Comparison of ENCODE assay signal across 11 cellular contexts in the genomic region with DNA sequence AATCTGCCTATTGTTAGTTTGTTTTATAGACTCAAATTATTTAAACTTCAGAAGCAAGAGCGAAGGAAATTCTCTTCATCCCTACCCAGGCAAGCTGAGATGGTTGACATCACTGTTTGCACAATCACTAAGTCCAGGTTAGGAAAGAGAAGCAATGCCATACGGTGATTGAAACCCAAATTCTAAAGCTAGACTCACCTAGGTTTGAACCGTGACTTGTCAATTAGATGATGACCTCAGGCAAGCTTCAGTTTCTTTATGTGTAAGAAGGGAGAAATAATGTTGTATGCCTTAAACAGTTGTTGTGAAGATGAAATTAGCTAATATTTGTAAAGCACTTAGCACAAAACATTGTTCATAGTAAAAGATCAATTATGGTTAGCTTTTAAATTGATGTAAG.
DNase-seq lines count a peak whose midpoint lies in the region; ATAC-seq and TF ChIP-seq lines count a peak whose summit lies in the region.
"Had no signal": no experiment of that assay in that cellular context is flagged by ENCODE, and none has a peak within 500 bp of the region (broad histone marks: within the 10 kb centered on the region; RNA-seq: fewer than 3 reads in every experiment).

No MANE protein-coding gene starts in this region.

- H3K4me2 ChIP-seq in GM23338 = peak overlapping the region; percentile 13; the same call in 1 of the 2 replicates
- H3K4me2 ChIP-seq in smooth muscle cell = peak overlapping the region; percentile 56

- peaks cover 14% of the 10 kb centered on the region for H3K9me3 Mint-ChIP-seq in activated naive CD4-positive, alpha-beta T cell treated with anti-CD3 and anti-CD28 coated beads, Interleukin-2, amount 10 ng/mL, durations not matched to agents 7 days and 5 days
- H3K9me3 Mint-ChIP-seq in GM23338 = peaks cover 14% of the 10 kb centered on the region

- CTCF ChIA-PET in activated naive CD4-positive, alpha-beta T cell treated with anti-CD3 and anti-CD28 coated beads, Interleukin-2, amount 10 ng/mL, durations not matched to agents 7 days and 5 days (lab: Charles Lee) = interaction anchor here (0.6 to 4.5 kb wide), 6 partner anchors 19 to 586 kb away, joined by 3 to 25 read pairs (median 3); no protein-coding TSS in a partner anchor

- H3K27ac Mint-ChIP-seq in activated naive CD4-positive, alpha-beta T cell treated with anti-CD3 and anti-CD28 coated beads, Interleukin-2, amount 10 ng/mL, durations not matched to agents 7 days and 5 days = peak overlapping the region; percentile 93
- H3K27ac Mint-ChIP-seq in GM23338 = no peak overlapping the region

- H3K4me3 ChIP-seq in GM23338 (no peak overlapping the region), smooth muscle cell (no peak overlapping the region), suprapubic skin (no peak overlapping the region), esophagus muscularis mucosa (no peak overlapping the region)

- H3K36me3 Mint-ChIP-seq in activated naive CD4-positive, alpha-beta T cell treated with anti-CD3 and anti-CD28 coated beads, Interleukin-2, amount 10 ng/mL, durations not matched to agents 7 days and 5 days = peaks cover 15% of the 10 kb centered on the region
- H3K36me3 Mint-ChIP-seq in GM23338 (ENCODE audit: low read depth) = peaks cover 10% of the 10 kb centered on the region

- DNase-seq in activated naive CD4-positive, alpha-beta T cell treated with anti-CD3 and anti-CD28 coated beads, Interleukin-2, amount 10 ng/mL, durations not matched to agents 7 days and 5 days = no peak
- DNase-seq in activated naive CD4-positive, alpha-beta T cell (lab: John Stamatoyannopoulos, UW) = no peak
- no peak for DNase-seq in GM23338 (ENCODE audit: low spot score)
- peak; percentile 43 for DNase-seq in NCI-H69 (lab: John Stamatoyannopoulos, UW)
- no peak for DNase-seq in smooth muscle cell (lab: John Stamatoyannopoulos, UW; ENCODE audit: unreplicated experiment)
- DNase-seq in suprapubic skin (ENCODE audit: low spot score in 2 of 2) = no peak
- no peak for DNase-seq in esophagus muscularis mucosa (ENCODE audit: extremely low spot score)
- DNase-seq: BE2C, NCI-H524 treated with DMSO at 0.1 percent for 48 hours had no signal

- H3K4me1 Mint-ChIP-seq in activated naive CD4-positive, alpha-beta T cell treated with anti-CD3 and anti-CD28 coated beads, Interleukin-2, amount 10 ng/mL, durations not matched to agents 7 days and 5 days = peaks cover 65% of the 10 kb centered on the region
- H3K4me1 Mint-ChIP-seq in GM23338 = peaks cover 19% of the 10 kb centered on the region

- ATAC-seq in GM23338 (no peak), HG03139 (IDR thresholded peaks at IDR 0.05; ENCODE audit: unreplicated experiment) (no peak)
- ATAC-seq: HCT116 had no signal

- no peaks in the 10 kb centered on the region for H3K27me3 Mint-ChIP-seq in activated naive CD4-positive, alpha-beta T cell treated with anti-CD3 and anti-CD28 coated beads, Interleukin-2, amount 10 ng/mL, durations not matched to agents 7 days and 5 days
- peaks cover 5% of the 10 kb centered on the region for H3K27me3 Mint-ChIP-seq in GM23338 (ENCODE audit: insufficient read depth, low read depth, poor library complexity)

- H3K4me1 ChIP-seq in GM23338 (ENCODE audit: insufficient read depth) = peaks cover 11% of the 10 kb centered on the region
- peaks cover 36% of the 10 kb centered on the region for H3K4me1 ChIP-seq in smooth muscle cell (ENCODE audit: low read depth)
- peaks cover 6% of the 10 kb centered on the region for H3K4me1 ChIP-seq in suprapubic skin
- peaks cover 0 to 6% (median 2%) of the 10 kb centered on the region in 4 donors for H3K4me1 ChIP-seq in esophagus muscularis mucosa

- intact Hi-C loops in esophagus muscularis mucosa (cut with DNase I) = no loop called here

- H2AFZ ChIP-seq in GM23338 (no peak overlapping the region), smooth muscle cell (ENCODE audit: low read depth) (no peak overlapping the region)

- peak overlapping the region; percentile 11 for H3K4me3 Mint-ChIP-seq in activated naive CD4-positive, alpha-beta T cell treated with anti-CD3 and anti-CD28 coated beads, Interleukin-2, amount 10 ng/mL, durations not matched to agents 7 days and 5 days
- no peak overlapping the region for H3K4me3 Mint-ChIP-seq in GM23338

- H3K36me3 ChIP-seq in GM23338 (ENCODE audit: insufficient read depth) (no peaks in the 10 kb centered on the region), smooth muscle cell (ENCODE audit: low read depth) (peaks cover 2% of the 10 kb centered on the region), suprapubic skin (no peaks in the 10 kb centered on the region), esophagus muscularis mucosa (no peaks in the 10 kb centered on the region)
- H3K36me3 ChIP-seq: BE2C had no signal

- H3K9ac ChIP-seq in smooth muscle cell (ENCODE audit: low read depth) = peak overlapping the region; percentile 68

- no peaks in the 10 kb centered on the region for H3K9me2 ChIP-seq in GM23338 (ENCODE audit: insufficient read depth)

- TF ChIP-seq POLR2A in suprapubic skin (IDR thresholded peaks at IDR 0.05) = no peak
- no peak for TF ChIP-seq POLR2A in esophagus muscularis mucosa (IDR thresholded peaks at IDR 0.05; ENCODE audit: low read depth)

- TF ChIP-seq CTCF in GM23338 (conservative IDR thresholded peaks at IDR 0.05; ENCODE audit: low read depth in 2 of 2) (no peak), smooth muscle cell (IDR thresholded peaks at IDR 0.05; ENCODE audit: borderline replicate concordance, insufficient read depth, poor library complexity, severe bottlenecking) (no peak), suprapubic skin (IDR thresholded peaks at IDR 0.05) (no peak), esophagus muscularis mucosa (IDR thresholded peaks at IDR 0.05) (no peak)

- H3K27me3 ChIP-seq in GM23338 (ENCODE audit: insufficient read depth) = no peaks in the 10 kb centered on the region
- no peaks in the 10 kb centered on the region for H3K27me3 ChIP-seq in smooth muscle cell (ENCODE audit: low read depth)
- H3K27me3 ChIP-seq in suprapubic skin = no peaks in the 10 kb centered on the region
- no peaks in the 10 kb centered on the region for H3K27me3 ChIP-seq in esophagus muscularis mucosa
- H3K27me3 ChIP-seq: BE2C had no signal

- H4K20me1 ChIP-seq in GM23338 (replicated peaks; ENCODE audit: insufficient read depth) (no peaks in the 10 kb centered on the region), smooth muscle cell (ENCODE audit: low read depth) (no peaks in the 10 kb centered on the region)

- WGBS in smooth muscle cell (ENCODE audit: low lambda C conversion rate) = 62% methylated on average over 3 of the region's 3 CpGs
- 72% methylated on average over 3 of the region's 3 CpGs for WGBS in suprapubic skin
- 98% methylated on average over 3 of the region's 3 CpGs for WGBS in esophagus muscularis mucosa

- TF ChIP-seq EP300 in suprapubic skin (IDR thresholded peaks at IDR 0.05) (no peak), esophagus muscularis mucosa (IDR thresholded peaks at IDR 0.05) (no peak)

- H3F3A ChIP-seq in GM23338 (replicated peaks; ENCODE audit: low read depth) = no peaks in the 10 kb centered on the region
- peaks cover 40% of the 10 kb centered on the region for H3F3A ChIP-seq in smooth muscle cell (ENCODE audit: low read depth)

- no peak overlapping the region for H3K27ac ChIP-seq in GM23338 (ENCODE audit: low read depth)
- peak overlapping the region; percentile 95 for H3K27ac ChIP-seq in smooth muscle cell (ENCODE audit: low read depth)
- H3K27ac ChIP-seq in suprapubic skin = no peak overlapping the region
- H3K27ac ChIP-seq in esophagus muscularis mucosa (replicated peaks in 1 of 4) = no peak overlapping the region

- H3K79me2 ChIP-seq in GM23338 (replicated peaks; ENCODE audit: insufficient read depth) (no peaks in the 10 kb centered on the region), smooth muscle cell (ENCODE audit: low read depth) (peaks cover 3% of the 10 kb centered on the region)

- peaks cover 5% of the 10 kb centered on the region for H3K9me3 ChIP-seq in smooth muscle cell (replicated peaks; ENCODE audit: low read depth)
- H3K9me3 ChIP-seq in suprapubic skin = no peaks in the 10 kb centered on the region
- H3K9me3 ChIP-seq in esophagus muscularis mucosa = no peaks in the 10 kb centered on the region
- H3K9me3 ChIP-seq: BE2C had no signal

TF ChIP-seq in GM23338, 12 proteins besides CTCF, POLR2A, EP300 and RAD21:
- TF ChIP-seq ZNF331 (CRISPR knock-in tag; IDR thresholded peaks at IDR 0.05; ENCODE audit: low read depth) = no peak
- no peak for TF ChIP-seq STAT1 (IDR thresholded peaks at IDR 0.05; ENCODE audit: unreplicated experiment)
